In the genomic region with DNA sequence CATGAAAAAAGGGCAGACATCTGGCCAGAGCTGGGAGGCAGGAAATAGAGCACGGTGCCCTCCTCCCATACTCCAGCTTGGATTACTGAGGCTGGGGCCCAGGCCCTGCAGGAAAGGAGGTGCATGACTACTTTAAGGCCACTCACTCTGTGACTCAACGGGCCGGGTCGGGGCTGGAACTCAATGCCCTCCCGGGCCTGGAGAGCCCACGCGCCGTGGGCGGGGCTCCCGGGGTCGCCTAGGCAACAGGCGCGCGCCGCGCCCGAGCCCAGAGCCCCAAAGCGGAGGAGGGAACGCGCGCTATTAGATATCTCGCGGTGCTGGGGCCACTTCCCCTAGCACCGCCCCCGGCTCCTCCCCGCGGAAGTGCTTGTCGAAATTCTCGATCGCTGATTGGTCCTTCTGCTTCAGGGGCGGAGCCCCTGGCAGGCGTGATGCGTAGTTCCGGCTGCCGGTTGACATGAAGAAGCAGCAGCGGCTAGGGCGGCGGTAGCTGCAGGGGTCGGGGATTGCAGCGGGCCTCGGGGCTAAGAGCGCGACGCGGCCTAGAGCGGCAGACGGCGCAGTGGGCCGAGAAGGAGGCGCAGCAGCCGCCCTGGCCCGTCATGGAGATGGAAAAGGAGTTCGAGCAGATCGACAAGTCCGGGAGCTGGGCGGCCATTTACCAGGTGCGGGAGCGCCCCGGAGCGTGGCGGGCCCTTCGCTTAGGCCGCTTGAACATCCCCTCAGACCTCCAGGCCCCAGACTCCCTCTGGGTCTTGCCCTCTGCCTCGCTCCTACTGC, we compare ENCODE assay signal across 8 cellular contexts. TPM values are rescaled to one million over a fixed set of nuclear protein-coding genes. Genes with fewer than 3 reads are reported as not detected.
A peak's percentile ranks its signal among the peaks of the same experiment; 100 is the strongest.
DNase-seq lines count a peak whose midpoint lies in the region; ATAC-seq and TF ChIP-seq lines count a peak whose summit lies in the region.

A gene (plus strand): TSS at position 461 of the 783 bp plus-strand sequence. CDS start 145 bp downstream, at position 606.

- H3K27ac ChIP-seq in Panc1 (ENCODE audit: low read length) (peak within 1 kb of the TSS; percentile 92), esophagus (ENCODE audit: low read depth in 2 of 2, low read length in 1 of 2) (peak within 1 kb of the TSS; percentile 77 to 96), muscle layer of colon (ENCODE audit: low read depth, low read length) (peak within 1 kb of the TSS; percentile 74)

- CTCF ChIA-PET in Panc1 (lab: Charles Lee): no interaction called here

- peak within 1 kb of the TSS; percentile 90 for H3K9ac ChIP-seq in muscle layer of colon (ENCODE audit: low read length)

- ATAC-seq in GM21717 (IDR thresholded peaks at IDR 0.05; ENCODE audit: unreplicated experiment) (peak; percentile 88), Panc1 (peak; percentile 98)
- peak; percentile 93 to 95 for ATAC-seq in activated T-cell treated with anti-CD3 and anti-CD28 coated beads, Interleukin-2, amount 50 U/mL, for 4 hours

- WGBS in esophagus, 2 donors: 0 to 1% methylated on average over 54 to 64 of the region's 64 CpGs

- BruUV-seq in Panc1 (replicated peaks; lab: Mats Ljungman, UMichigan): no TSS peak

- no peaks in the 10 kb centered on the region for H3K27me3 Mint-ChIP-seq in activated T-cell treated with anti-CD3 and anti-CD28 coated beads, Interleukin-2, amount 50 U/mL, for 4 hours (ENCODE audit: low read depth)

- DNase-seq in DMS53 (lab: John Stamatoyannopoulos, UW): peak; percentile 99
- DNase-seq in KG1 (lab: John Stamatoyannopoulos, UW): peak; percentile 92
- peak; percentile 97 for DNase-seq in Panc1 (ENCODE audit: low read depth, low spot score)
- DNase-seq in activated T-cell treated with anti-CD3 and anti-CD28 coated beads, Interleukin-2, amount 50 U/mL, for 4 hours: peak; percentile 98
- peak; percentile 93 for DNase-seq in stimulated activated CD8-positive, alpha-beta memory T cell treated with anti-CD3 and anti-CD28 coated beads, Interleukin-7, amount 100 ng/mL, for 24 hours (ENCODE audit: low read depth)

- no peaks in the 10 kb centered on the region; the same call in 1 of the 2 replicates for H3K36me3 ChIP-seq in Panc1 (ENCODE audit: control insufficient read depth, insufficient read depth, low read length)
- H3K36me3 ChIP-seq in esophagus (ENCODE audit: control insufficient read depth in 2 of 2, insufficient read depth in 2 of 2, low read length in 1 of 2): no peaks in the 10 kb centered on the region
- H3K36me3 ChIP-seq in muscle layer of colon (ENCODE audit: insufficient read depth, low read length): no peaks in the 10 kb centered on the region

- H3K9me3 ChIP-seq in Panc1 (ENCODE audit: control insufficient read depth, insufficient read depth, low read depth, low read length): no peaks in the 10 kb centered on the region
- H3K9me3 ChIP-seq in esophagus (ENCODE audit: control insufficient read depth in 2 of 2, insufficient read depth in 1 of 2, low read depth in 1 of 2, low read length in 1 of 2): no peaks in the 10 kb centered on the region
- no peaks in the 10 kb centered on the region for H3K9me3 ChIP-seq in muscle layer of colon (ENCODE audit: low read length)

- H3K4me1 ChIP-seq in Panc1 (ENCODE audit: control insufficient read depth, insufficient read depth, low read length): peaks cover 37% of the 10 kb centered on the region
- peaks cover 2 to 7% of the 10 kb centered on the region in 2 donors for H3K4me1 ChIP-seq in esophagus (ENCODE audit: control insufficient read depth in 2 of 2, insufficient read depth in 2 of 2, low read length in 1 of 2)
- H3K4me1 ChIP-seq in muscle layer of colon (ENCODE audit: insufficient read depth, low read length): peaks cover 49% of the 10 kb centered on the region

- peak within 1 kb of the TSS; percentile 97 for H3K4me3 Mint-ChIP-seq in activated T-cell treated with anti-CD3 and anti-CD28 coated beads, Interleukin-2, amount 50 U/mL, for 4 hours

- H3K36me3 Mint-ChIP-seq in activated T-cell treated with anti-CD3 and anti-CD28 coated beads, Interleukin-2, amount 50 U/mL, for 4 hours (ENCODE audit: insufficient read depth): peaks cover 13% of the 10 kb centered on the region

- H3K27me3 ChIP-seq in Panc1 (ENCODE audit: control insufficient read depth, insufficient read depth, low read length) (no peaks in the 10 kb centered on the region), esophagus (ENCODE audit: control insufficient read depth in 1 of 2, insufficient read depth in 2 of 2, low read length in 2 of 2) (no peaks in the 10 kb centered on the region), muscle layer of colon (ENCODE audit: control insufficient read depth in 1 of 2, insufficient read depth in 2 of 2, low read length in 2 of 2) (no peaks in the 10 kb centered on the region)

- no peak for TF ChIP-seq CTCF in Panc1 (IDR thresholded peaks at IDR 0.05)

- H3K4me3 ChIP-seq in Panc1 (ENCODE audit: low read depth in 2 of 2, low read length in 2 of 2) (peak within 1 kb of the TSS; percentile 66 to 90), esophagus (ENCODE audit: low read depth in 1 of 2, low read length in 2 of 2) (peak within 1 kb of the TSS; percentile 78 to 85), muscle layer of colon (ENCODE audit: low read depth in 1 of 2, low read length in 2 of 2) (peak within 1 kb of the TSS; percentile 75 to 79)

- in situ Hi-C loops in Panc1 (cut with HindIII; ENCODE audit: low pct_unique_long_range_greater_than_20kb, low sequenced_read_pairs): no loop called here

- POLR2A ChIA-PET in Panc1 (lab: Charles Lee): no interaction called here

- H3K4me1 Mint-ChIP-seq in activated T-cell treated with anti-CD3 and anti-CD28 coated beads, Interleukin-2, amount 50 U/mL, for 4 hours (ENCODE audit: low read depth): peaks cover 40% of the 10 kb centered on the region

- intact Hi-C loops in Panc1 (cut with micrococcal nuclease; ENCODE audit: unreplicated experiment): loop anchor here (10.0 kb wide), 1 partner anchor 65 kb away; no protein-coding TSS in a partner anchor

- H3K9me3 Mint-ChIP-seq in activated T-cell treated with anti-CD3 and anti-CD28 coated beads, Interleukin-2, amount 50 U/mL, for 4 hours: no peaks in the 10 kb centered on the region

RNA-seq across cellular contexts. Expression of the gene that starts here (rescaled TPM):
- 42.2 TPM for total RNA-seq in Panc1 (2021; ENCODE audit: unreplicated experiment)
- 27.3 TPM for polyA plus RNA-seq in Panc1 (2012; ENCODE audit: insufficient read length)
- 10 to 100 TPM; 72.0 to 87.9 (median 72.3) TPM for total RNA-seq in activated T-cell treated with anti-CD3 and anti-CD28 coated beads, Interleukin-2, amount 50 U/mL, for 4 hours
- 10 to 100 TPM; 17.7 to 18.0 TPM for polyA plus RNA-seq in esophagus

Comparison
In these comparisons a context has a peak if more than half of its experiments do, and no peak if none do; other contexts are left out.
1. Peak in every context shown above with its lines: DNase-seq, ATAC-seq, H3K4me3 ChIP-seq and H3K27ac ChIP-seq.